In genomic region chr9:7298123-7298522, GRCh38 we compare ENCODE assay signal across 1 cellular context.
TF ChIP-seq lines count a peak whose summit lies in the region.

No MANE protein-coding gene starts in this region.

TF ChIP-seq in GM12878, 131 proteins besides CTCF, POLR2A, EP300 and RAD21 (continued from another document and continues in another):
- TF ChIP-seq BCL3 (IDR thresholded peaks at IDR 0.05; ENCODE audit: borderline replicate concordance, insufficient read depth, low read depth, low read length, poor library complexity, severe bottlenecking) (peak; percentile 98), IKZF2 (IDR thresholded peaks at IDR 0.05) (peak; percentile 98 to 99), DPF2 (IDR thresholded peaks at IDR 0.05) (peak; percentile 98), RELB (IDR thresholded peaks at IDR 0.05; ENCODE audit: low read depth) (peak; percentile 93), FOXM1 (IDR thresholded peaks at IDR 0.05; ENCODE audit: low read depth, low read length) (peak; percentile 98), CBX5 (IDR thresholded peaks at IDR 0.05; ENCODE audit: low read depth) (peak; percentile 98), FOXK2 (IDR thresholded peaks at IDR 0.05) (no peak), CBFB (IDR thresholded peaks at IDR 0.05; ENCODE audit: low read depth) (peak; percentile 99), NFIC (IDR thresholded peaks at IDR 0.05; ENCODE audit: low read depth, low read length) (peak; percentile 99), SP1 (IDR thresholded peaks at IDR 0.05; ENCODE audit: low read depth, low read length) (peak; percentile 67), ATF3 (IDR thresholded peaks at IDR 0.05; ENCODE audit: borderline replicate concordance, extremely low read depth, low read depth, low read length) (no peak), SKIL (IDR thresholded peaks at IDR 0.05; ENCODE audit: low read depth, poor library complexity, severe bottlenecking) (peak; percentile 97), SMAD1 (IDR thresholded peaks at IDR 0.05; ENCODE audit: low read depth, partially characterized antibody) (peak; percentile 90), SUPT20H (IDR thresholded peaks at IDR 0.05; ENCODE audit: borderline replicate concordance, control insufficient read depth, low read depth, low read length) (no peak), MLLT1 (IDR thresholded peaks at IDR 0.05) (peak; percentile 98), KLF5 (IDR thresholded peaks at IDR 0.05; ENCODE audit: partially characterized antibody) (peak; percentile 50), BMI1 (IDR thresholded peaks at IDR 0.05; ENCODE audit: borderline replicate concordance) (peak; percentile 89), RAD51 (IDR thresholded peaks at IDR 0.05) (peak; percentile 40; the same call in 1 of the 2 replicates), NBN (IDR thresholded peaks at IDR 0.05) (peak; percentile 97), REST (IDR thresholded peaks at IDR 0.05; ENCODE audit: low read depth, low read length) (0 out of 2 replicates have a peak, but pooled peaks have one; percentile 36), SUZ12 (IDR thresholded peaks at IDR 0.05; ENCODE audit: unreplicated experiment) (no peak), RCOR1 (conservative IDR thresholded peaks at IDR 0.05; ENCODE audit: low read depth, low read length) (0 out of 2 replicates have a peak, but pooled peaks have one; percentile 24), ETV6 (conservative IDR thresholded peaks at IDR 0.05 in 1 of 2, IDR thresholded peaks at IDR 0.05 in 1 of 2; ENCODE audit: borderline replicate concordance in 1 of 2, low read depth in 1 of 2) (peak in 1 of 2 experiments; percentile 100; a peak in 2 of 4 replicates), CEBPB (IDR thresholded peaks at IDR 0.05; ENCODE audit: borderline replicate concordance in 1 of 2, low read depth in 2 of 2, low read length in 2 of 2) (peak in 1 of 2 experiments; percentile 97; a peak in 2 of 4 replicates), TCF12 (IDR thresholded peaks at IDR 0.05; ENCODE audit: low read depth, low read length) (peak; percentile 88), ZZZ3 (IDR thresholded peaks at IDR 0.05; ENCODE audit: control insufficient read depth, insufficient read length, low read depth) (no peak), NR2C1 (IDR thresholded peaks at IDR 0.05) (peak; percentile 32; the same call in 1 of the 2 replicates), SRF (IDR thresholded peaks at IDR 0.05; ENCODE audit: low read depth in 2 of 2, low read length in 2 of 2) (0 out of 4 replicates have a peak, but pooled peaks of 1 of the 2 experiments have one; percentile 58), TBL1XR1 (IDR thresholded peaks at IDR 0.05; ENCODE audit: low read depth, low read length) (peak; percentile 99), ZNF24 (IDR thresholded peaks at IDR 0.05) (peak; percentile 86), IRF4 (IDR thresholded peaks at IDR 0.05; ENCODE audit: low read depth, low read length) (peak; percentile 98), CUX1 (IDR thresholded peaks at IDR 0.05; ENCODE audit: insufficient replicate concordance, low read depth, low read length) (no peak), USF2 (IDR thresholded peaks at IDR 0.05; ENCODE audit: borderline replicate concordance, low read depth, low read length) (no peak), NR2F1 (conservative IDR thresholded peaks at IDR 0.05) (peak; percentile 98), PBX3 (IDR thresholded peaks at IDR 0.05; ENCODE audit: insufficient replicate concordance, low read depth, low read length) (peak; percentile 59), SREBF2 (IDR thresholded peaks at IDR 0.05; ENCODE audit: low read length) (no peak), ZNF207 (IDR thresholded peaks at IDR 0.05; ENCODE audit: borderline replicate concordance) (0 out of 2 replicates have a peak, but pooled peaks have one; percentile 82), NFXL1 (IDR thresholded peaks at IDR 0.05; ENCODE audit: borderline replicate concordance) (no peak), BHLHE40 (IDR thresholded peaks at IDR 0.05; ENCODE audit: borderline replicate concordance in 1 of 2, low read depth in 2 of 2, low read length in 1 of 2) (peak; percentile 81 to 84), KDM1A (IDR thresholded peaks at IDR 0.05; ENCODE audit: borderline replicate concordance) (no peak), TCF3 (IDR thresholded peaks at IDR 0.05; ENCODE audit: borderline replicate concordance, insufficient read depth, low read depth, low read length) (peak; percentile 74; the same call in 1 of the 2 replicates), PML (IDR thresholded peaks at IDR 0.05; ENCODE audit: low read length) (peak; percentile 88), SREBF1 (IDR thresholded peaks at IDR 0.05; ENCODE audit: low read length) (no peak)
